ENCODE assay signal across 8 cellular contexts in the genomic region with DNA sequence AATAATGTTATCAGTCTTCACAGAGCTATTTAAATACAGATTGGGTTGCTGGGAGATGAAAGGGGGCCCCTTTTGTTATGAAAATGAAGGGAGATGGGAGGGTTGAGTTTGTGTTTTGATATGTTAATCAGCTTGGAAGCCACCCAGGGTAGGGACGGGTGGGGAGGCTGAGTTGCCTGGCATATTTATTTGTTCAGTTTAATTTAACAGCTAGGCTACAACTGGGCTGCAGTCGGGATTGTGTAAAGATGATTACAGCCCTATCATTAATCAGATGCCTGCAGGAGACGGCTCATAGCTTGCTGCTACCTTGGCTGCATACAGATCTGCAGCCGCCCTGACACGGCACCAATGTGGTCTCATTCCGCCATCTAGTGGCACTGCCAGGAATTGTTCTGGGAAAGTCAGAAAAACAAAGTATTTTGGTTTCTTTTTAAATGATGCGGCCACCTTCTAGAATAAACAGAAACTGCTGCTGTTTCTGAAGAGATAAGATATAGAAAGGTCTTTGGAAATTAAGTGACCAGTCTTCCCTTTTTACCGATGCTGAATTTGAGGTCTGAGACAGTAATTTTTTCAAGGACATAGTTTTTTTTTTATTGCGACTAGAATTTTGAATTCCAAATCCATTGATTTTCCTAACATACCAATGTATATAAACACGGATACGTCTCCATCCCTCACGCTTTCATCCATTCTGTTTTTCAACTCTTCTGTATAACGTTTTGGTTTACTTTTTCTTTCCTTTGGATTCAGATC.
A peak's percentile ranks its signal among the peaks of the same experiment; 100 is the strongest.
DNase-seq lines count a peak whose midpoint lies in the region; ATAC-seq, FAIRE-seq and TF ChIP-seq lines count a peak whose summit lies in the region.

No MANE protein-coding gene starts in this region.

- H3K27me3 Mint-ChIP-seq in activated CD8-positive, alpha-beta T cell treated with anti-CD3 and anti-CD28 coated beads, Interleukin-2, amount 10 ng/mL, durations not matched to agents 7 days and 5 days (ENCODE audit: low read depth) = peaks cover 12% of the 10 kb centered on the region
- H3K27me3 Mint-ChIP-seq in memory B cell = peaks cover 16% of the 10 kb centered on the region

- H3K36me3 Mint-ChIP-seq in activated CD8-positive, alpha-beta T cell treated with anti-CD3 and anti-CD28 coated beads, Interleukin-2, amount 10 ng/mL, durations not matched to agents 7 days and 5 days (ENCODE audit: low read depth) = no peaks in the 10 kb centered on the region
- H3K36me3 Mint-ChIP-seq in memory B cell = peaks cover 3% of the 10 kb centered on the region

- no peaks in the 10 kb centered on the region; a peak in 1 of 4 replicates for H3K79me2 ChIP-seq in H1 (ENCODE audit: control insufficient read depth in 1 of 2, insufficient read depth in 2 of 2, low read length in 2 of 2)

- peak; percentile 88 to 94 for TF ChIP-seq RAD21 in H1 (IDR thresholded peaks at IDR 0.05 in 1 of 2, conservative IDR thresholded peaks at IDR 0.05 in 1 of 2; ENCODE audit: low read depth in 2 of 2, low read length in 2 of 2)

- CTCF ChIA-PET in activated CD8-positive, alpha-beta T cell treated with anti-CD3 and anti-CD28 coated beads, Interleukin-2, amount 10 ng/mL, durations not matched to agents 7 days and 5 days (lab: Charles Lee) = interaction anchor here (0.5 to 2.0 kb wide), 15 partner anchors 12 to 968 kb away, joined by 3 to 11 read pairs (median 5); no protein-coding TSS in a partner anchor
- CTCF ChIA-PET in H1 (lab: Charles Lee; ENCODE audit: partially characterized antibody) = interaction anchor here (0.6 to 4.7 kb wide), 34 partner anchors 9 to 429 kb away, joined by 3 to 52 read pairs (median 4); no protein-coding TSS in a partner anchor

- no peak overlapping the region for H3K14ac ChIP-seq in H1 (ENCODE audit: insufficient read length)

- 7% methylated on average over 13 of the region's 13 CpGs; no CpG with 5 or more reads in 1 of the 2 experiments for WGBS in H1 (ENCODE audit: extremely low coverage in 1 of 2, insufficient coverage in 1 of 2, insufficient read length in 1 of 2, insufficient replicate concordance in 2 of 2, low coverage in 1 of 2, low lambda C conversion rate in 2 of 2, missing lambda C conversion rate in 1 of 2), 2 experiments

- no peak overlapping the region for H2BK120ac ChIP-seq in H1 (replicated peaks; ENCODE audit: low read depth, low read length)

- no peak overlapping the region for H2BK5ac ChIP-seq in H1 (ENCODE audit: low read depth, low read length)

- peaks cover 4 to 6% of the 10 kb centered on the region in 2 experiments; a peak in 2 of 4 replicates for H3K9me3 ChIP-seq in H1 (ENCODE audit: insufficient read depth in 2 of 2, low read depth in 1 of 2, low read length in 1 of 2)

- no peak overlapping the region; the same call in 1 of the 2 replicates for H2BK12ac ChIP-seq in H1 (ENCODE audit: low read depth, low read length)

- DNase-seq in Right ventricle myocardium inferior (ENCODE audit: missing footprints) (peak; percentile 65), cardiac septum (ENCODE audit: low spot score) (no peak), NCI-H2171 treated with DMSO at 0.1 percent for 48 hours (lab: John Stamatoyannopoulos, UW) (peak; percentile 38), H1 (ENCODE audit: low read depth in 1 of 2, low spot score in 2 of 2) (peak; percentile 47 to 89), memory B cell (ENCODE audit: low spot score in 2 of 2) (peak; percentile 27 to 54)
- peak; percentile 80 for DNase-seq in activated CD8-positive, alpha-beta T cell treated with anti-CD3 and anti-CD28 coated beads, Interleukin-2, amount 10 ng/mL, durations not matched to agents 7 days and 5 days
- peak; percentile 47 for DNase-seq in stimulated activated CD8-positive, alpha-beta memory T cell treated with anti-CD3 and anti-CD28 coated beads, Interleukin-15, amount 100 ng/mL, for 1 hour (ENCODE audit: low read depth)

- no peak overlapping the region for H3K27ac Mint-ChIP-seq in activated CD8-positive, alpha-beta T cell treated with anti-CD3 and anti-CD28 coated beads, Interleukin-2, amount 10 ng/mL, durations not matched to agents 7 days and 5 days
- no peak overlapping the region for H3K27ac Mint-ChIP-seq in memory B cell

- no peak overlapping the region for H3K56ac ChIP-seq in H1 (replicated peaks; ENCODE audit: insufficient read length, low read depth, low read length)

- no peak overlapping the region; the same call in 1 of the 2 replicates for H3K18ac ChIP-seq in H1 (ENCODE audit: extremely low read depth, low read length)

- ATAC-seq in Right ventricle myocardium inferior (peak; percentile 63), memory B cell (ENCODE audit: low read depth) (peak; percentile 47), GM21367 (IDR thresholded peaks at IDR 0.05; ENCODE audit: unreplicated experiment) (no peak)
- ATAC-seq in activated CD8-positive, alpha-beta T cell treated with anti-CD3 and anti-CD28 coated beads, Interleukin-2, amount 10 ng/mL, durations not matched to agents 7 days and 5 days = peak; percentile 71

- no peak overlapping the region for H3K9ac ChIP-seq in H1 (replicated peaks in 1 of 4; ENCODE audit: extremely low read depth in 1 of 4, low read depth in 3 of 4, low read length in 3 of 4)

- no peak for TF ChIP-seq POLR2A in H1 (IDR thresholded peaks at IDR 0.05; ENCODE audit: control extremely low read depth in 1 of 2, low read depth in 2 of 2, low read length in 2 of 2)

- H3K27ac ChIP-seq in H1 (ENCODE audit: low read depth, low read length) = no peak overlapping the region

- H2BK20ac ChIP-seq in H1 (ENCODE audit: low read length) = no peak overlapping the region

- no peak overlapping the region for H3K23ac ChIP-seq in H1 (ENCODE audit: insufficient read length)

- no peak overlapping the region for H2BK15ac ChIP-seq in H1 (ENCODE audit: low read length)

- FAIRE-seq in H1 (lab: Jason Lieb, UNC) = peak; percentile 85

- no peaks in the 10 kb centered on the region for H3K36me3 ChIP-seq in H1 (ENCODE audit: control insufficient read depth in 2 of 4, insufficient read depth in 4 of 4, low read length in 3 of 4)

- no peak for TF ChIP-seq EP300 in H1 (IDR thresholded peaks at IDR 0.05; ENCODE audit: borderline replicate concordance in 1 of 2, low read depth in 2 of 2, low read length in 2 of 2)

- peaks cover 5 to 23% (median 16%) of the 10 kb centered on the region in 4 experiments for H3K27me3 ChIP-seq in H1 (replicated peaks in 1 of 4; ENCODE audit: control insufficient read depth in 3 of 4, extremely low read depth in 1 of 4, insufficient read depth in 3 of 4, low read length in 3 of 4)

- peak; percentile 69 to 84 (median 72) for TF ChIP-seq CTCF in H1 (IDR thresholded peaks at IDR 0.05; ENCODE audit: control extremely low read depth in 1 of 3, insufficient read depth in 1 of 3, low read depth in 1 of 3, low read length in 3 of 3)

- no peak overlapping the region for H2AK5ac ChIP-seq in H1 (ENCODE audit: low read depth, low read length)

- H3K4ac ChIP-seq in H1 (replicated peaks; ENCODE audit: insufficient read length, low read depth, low read length) = no peak overlapping the region

- H4K91ac ChIP-seq in H1 (replicated peaks; ENCODE audit: insufficient read length, low read length) = no peak overlapping the region

- no peaks in the 10 kb centered on the region for H4K20me1 ChIP-seq in H1 (replicated peaks in 1 of 2; ENCODE audit: control insufficient read depth in 1 of 2, insufficient read depth in 2 of 2, low read length in 2 of 2)

- peak overlapping the region; percentile 60 to 79 for H3K4me2 ChIP-seq in H1 (ENCODE audit: insufficient read depth in 1 of 2, low read depth in 2 of 2, low read length in 2 of 2)

- H3K4me1 Mint-ChIP-seq in activated CD8-positive, alpha-beta T cell treated with anti-CD3 and anti-CD28 coated beads, Interleukin-2, amount 10 ng/mL, durations not matched to agents 7 days and 5 days (ENCODE audit: low read depth) = peaks cover 6% of the 10 kb centered on the region
- H3K4me1 Mint-ChIP-seq in memory B cell = peaks cover 3% of the 10 kb centered on the region

- H4K8ac ChIP-seq in H1 (ENCODE audit: extremely low read depth, insufficient read depth, low read length) = no peak overlapping the region

- H3K79me1 ChIP-seq in H1 (ENCODE audit: low read depth, low read length) = no peaks in the 10 kb centered on the region

- H2AFZ ChIP-seq in H1 (ENCODE audit: low read length) = no peak overlapping the region

- no peaks in the 10 kb centered on the region for H3K23me2 ChIP-seq in H1 (ENCODE audit: low read depth, low read length)

- intact Hi-C loops in Right ventricle myocardium inferior (cut with DNase I) (no loop called here), cardiac septum (cut with DNase I) (loop anchor here (2.0 kb wide), 1 partner anchor 26 kb away; no protein-coding TSS in a partner anchor)

- H3K4me3 Mint-ChIP-seq in activated CD8-positive, alpha-beta T cell treated with anti-CD3 and anti-CD28 coated beads, Interleukin-2, amount 10 ng/mL, durations not matched to agents 7 days and 5 days = peak overlapping the region; percentile 59
- H3K4me3 Mint-ChIP-seq in memory B cell = no peak overlapping the region

- peaks cover 5 to 13% (median 8%) of the 10 kb centered on the region in 4 experiments for H3K4me1 ChIP-seq in H1 (replicated peaks in 1 of 4; ENCODE audit: control insufficient read depth in 3 of 4, insufficient read depth in 4 of 4, low read length in 3 of 4)

- no peaks in the 10 kb centered on the region for H3K9me3 Mint-ChIP-seq in activated CD8-positive, alpha-beta T cell treated with anti-CD3 and anti-CD28 coated beads, Interleukin-2, amount 10 ng/mL, durations not matched to agents 7 days and 5 days (ENCODE audit: insufficient read depth)
- H3K9me3 Mint-ChIP-seq in memory B cell = peaks cover 8% of the 10 kb centered on the region

- H4K5ac ChIP-seq in H1 (ENCODE audit: insufficient read length, low read depth, low read length) = peak overlapping the region; percentile 53

- H3K4me3 ChIP-seq in H1 (ENCODE audit: extremely low read depth in 1 of 4, insufficient read depth in 2 of 4, low read depth in 3 of 4, low read length in 4 of 4) = peak overlapping the region in 1 of 4 experiments; percentile 51; a peak in 2 of 8 replicates

- POLR2A ChIA-PET in activated CD8-positive, alpha-beta T cell treated with anti-CD3 and anti-CD28 coated beads, Interleukin-2, amount 10 ng/mL, durations not matched to agents 7 days and 5 days (lab: Charles Lee) = no interaction called here
- POLR2A ChIA-PET in H1 (lab: Charles Lee; ENCODE audit: partially characterized antibody) = interaction anchor here (0.7 to 0.9 kb wide), 2 partner anchors 20 to 25 kb away, joined by 3 to 4 read pairs; no protein-coding TSS in a partner anchor

TF ChIP-seq in H1, 55 proteins besides CTCF, POLR2A, EP300 and RAD21:
- TF ChIP-seq NANOG (IDR thresholded peaks at IDR 0.05; ENCODE audit: insufficient read depth, low read depth, low read length, poor library complexity, severe bottlenecking) (peak; percentile 94), POU5F1 (IDR thresholded peaks at IDR 0.05; ENCODE audit: low read depth, low read length) (peak; percentile 98), SP1 (IDR thresholded peaks at IDR 0.05; ENCODE audit: low read depth, low read length) (peak; percentile 69; the same call in 1 of the 2 replicates), CHD2 (IDR thresholded peaks at IDR 0.05; ENCODE audit: low read length) (no peak)
